8 cellular contexts compared by ENCODE assay signal in the genomic region with DNA sequence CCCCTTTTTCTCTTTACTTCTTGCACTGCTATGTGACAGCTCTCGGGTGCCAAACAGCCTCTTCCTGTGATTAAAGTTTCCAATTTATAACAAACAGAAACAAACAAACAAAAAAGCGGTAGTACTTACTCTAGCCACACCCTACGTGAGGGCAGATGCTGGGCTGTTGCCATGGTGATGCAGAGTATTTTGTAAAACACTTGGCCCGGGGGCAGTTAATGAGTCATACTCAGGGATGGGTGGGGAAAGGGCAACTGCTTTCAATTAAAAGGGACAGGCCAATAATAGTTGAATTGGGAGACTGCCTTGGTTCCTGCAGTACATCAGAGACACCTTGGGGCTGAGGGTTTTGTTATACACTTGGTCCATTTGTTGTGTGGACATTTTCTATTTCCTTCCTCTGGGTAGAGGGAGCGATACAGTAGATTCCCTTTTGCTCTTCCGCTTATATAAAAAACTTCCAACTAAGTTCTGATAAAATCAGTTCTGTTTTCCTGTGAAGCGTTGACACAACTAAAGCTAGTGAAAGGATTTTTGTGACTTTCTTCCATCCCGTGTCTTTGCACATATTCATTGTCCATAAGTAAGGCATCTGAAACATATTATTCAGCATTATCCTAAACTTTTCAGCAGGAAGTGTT. TPM values are rescaled to one million over a fixed set of nuclear protein-coding genes. Genes with fewer than 3 reads are reported as not detected.
DNase-seq lines count a peak whose midpoint lies in the region; ATAC-seq, FAIRE-seq and TF ChIP-seq lines count a peak whose summit lies in the region.

No MANE protein-coding gene starts in this region.

- in situ Hi-C loops in KBM-7 (cut with MboI; ENCODE audit: low pct_unique_long_range_greater_than_20kb, low sequenced_read_pairs) (no loop called here), astrocyte of the cerebellum (cut with HindIII; ENCODE audit: low sequenced_read_pairs) (no loop called here)

- no peaks in the 10 kb centered on the region for H3K27me3 Mint-ChIP-seq in T-helper 2 cell treated with Interferon-gamma antibody and Interleukin-4, amounts not matched to agents 5 μg/mL and 100 μg/mL, for 36 hours (ENCODE audit: low read depth)

- peak overlapping the region; percentile 63 for H3K4me3 Mint-ChIP-seq in T-helper 2 cell treated with Interferon-gamma antibody and Interleukin-4, amounts not matched to agents 5 μg/mL and 100 μg/mL, for 36 hours

- no peak for ATAC-seq in GM21367 (IDR thresholded peaks at IDR 0.05; ENCODE audit: unreplicated experiment)

- no peak for TF ChIP-seq POLR2A in GM12892 (IDR thresholded peaks at IDR 0.05; ENCODE audit: low read depth, low read length)

- FAIRE-seq in GM12892 (lab: Jason Lieb, UNC) = no peak

- H3K4me1 Mint-ChIP-seq in T-helper 2 cell treated with Interferon-gamma antibody and Interleukin-4, amounts not matched to agents 5 μg/mL and 100 μg/mL, for 36 hours (ENCODE audit: low read depth) = peaks cover 35% of the 10 kb centered on the region

- H3K27ac Mint-ChIP-seq in T-helper 2 cell treated with Interferon-gamma antibody and Interleukin-4, amounts not matched to agents 5 μg/mL and 100 μg/mL, for 36 hours = peak overlapping the region; percentile 89

- no peak for TF ChIP-seq CTCF in astrocyte of the cerebellum (IDR thresholded peaks at IDR 0.05; ENCODE audit: low read depth, low read length, missing control alignments)

- no peak overlapping the region for H3K4me3 ChIP-seq in astrocyte of the cerebellum (ENCODE audit: low read depth, low read length)

- H3K36me3 Mint-ChIP-seq in T-helper 2 cell treated with Interferon-gamma antibody and Interleukin-4, amounts not matched to agents 5 μg/mL and 100 μg/mL, for 36 hours (ENCODE audit: low read depth) = no peaks in the 10 kb centered on the region

- H3K9me3 Mint-ChIP-seq in T-helper 2 cell treated with Interferon-gamma antibody and Interleukin-4, amounts not matched to agents 5 μg/mL and 100 μg/mL, for 36 hours = no peaks in the 10 kb centered on the region

- DNase-seq in DMS53 (lab: John Stamatoyannopoulos, UW) = peak; percentile 95
- peak; percentile 82 for DNase-seq in KBM-7
- peak; percentile 82 for DNase-seq in T-helper 2 cell treated with Interferon-gamma antibody and Interleukin-4, amounts not matched to agents 5 μg/mL and 100 μg/mL, for 36 hours (ENCODE audit: low spot score)
- peak; percentile 89 for DNase-seq in astrocyte of the cerebellum (ENCODE audit: low read depth)
- DNase-seq in iPS-NIHi11 (ENCODE audit: low spot score) = peak; percentile 65
- peak; percentile 45 to 56 for DNase-seq in stimulated activated CD4-positive, alpha-beta T cell treated with anti-CD3 and anti-CD28 coated beads, Interleukin-15, amount 100 ng/mL, for 48 hours (ENCODE audit: low read depth in 2 of 2)
- no peak for DNase-seq in GM12892 (ENCODE audit: insufficient read length)

RNA-seq across cellular contexts. Expression of a gene that starts 36.5 kb away (rescaled TPM):
- 13.3 TPM for polyA plus RNA-seq in GM12892 (2012; ENCODE audit: missing spikeins)

RNA-seq across cellular contexts. Expression of a gene that starts 47.8 kb away (rescaled TPM):
- 2.7 TPM for polyA plus RNA-seq in GM12892 (2012; ENCODE audit: missing spikeins)
